Comparison of ENCODE assay signal across 3 cellular contexts in genomic region chr1:173514503-173514902, GRCh38. TPM values are rescaled to one million over a fixed set of nuclear protein-coding genes. Genes with fewer than 3 reads are reported as not detected.
DNase-seq lines count a peak whose midpoint lies in the region; ATAC-seq, FAIRE-seq and TF ChIP-seq lines count a peak whose summit lies in the region.
"Not testable (repeated sequence)": the region's sequence is repeated elsewhere in the genome, so short reads cannot be mapped to it uniquely, and the experiment has no call there.

No MANE protein-coding gene starts in this region.

- WGBS in A549 (ENCODE audit: missing lambda C conversion rate), result 91% methylated on average over 1 of the region's 1 CpG
- 55% methylated on average over 1 of the region's 1 CpG for WGBS in K562 (ENCODE audit: insufficient coverage, low coverage, missing lambda C conversion rate)

- H4K20me1 ChIP-seq in K562 (replicated peaks; ENCODE audit: control insufficient read depth, insufficient read depth, low read length); neural progenitor cell (ENCODE audit: low read depth): not testable (repeated sequence)

- POLR2A ChIA-PET in A549 (lab: Yijun Ruan, JAX), result not testable (repeated sequence)
- POLR2A ChIA-PET in K562 (lab: Yijun Ruan, JAX), result interaction anchor here (0.7 kb wide), 2 partner anchors 50 to 994 kb away, joined by 3 read pairs; no protein-coding TSS in a partner anchor

- not testable (repeated sequence) for TF ChIP-seq EP300 in A549 (IDR thresholded peaks at IDR 0.05); K562 (IDR thresholded peaks at IDR 0.05; ENCODE audit: low read length)

- intact Hi-C loops in K562 (cut with micrococcal nuclease), result not testable (repeated sequence)

- not testable (repeated sequence) for TF ChIP-seq RAD21 in A549 (conservative IDR thresholded peaks at IDR 0.05 in 1 of 2, IDR thresholded peaks at IDR 0.05 in 1 of 2); K562 (CRISPR knock-in tag; conservative IDR thresholded peaks at IDR 0.05 in 1 of 2, IDR thresholded peaks at IDR 0.05 in 1 of 2)

- BruUV-seq in K562 (replicated peaks; lab: Mats Ljungman, UMichigan), result not testable (repeated sequence)

- not testable (repeated sequence) for H3K27ac Mint-ChIP-seq in neural progenitor cell

- H3K9me1 ChIP-seq in K562 (ENCODE audit: control insufficient read depth, insufficient read depth, low read length), result not testable (repeated sequence)

- H3K27ac ChIP-seq in A549; K562 (ENCODE audit: extremely low read depth, low read depth, low read length); neural progenitor cell: not testable (repeated sequence)

- not testable (repeated sequence) for DNase-seq in A549 (ENCODE audit: low read depth in 1 of 2, low spot score in 1 of 2); K562 (ENCODE audit: extremely low read depth in 1 of 4, low spot score in 3 of 4); neural progenitor cell (ENCODE audit: low spot score)

- not testable (repeated sequence) for H3K27me3 ChIP-seq in K562 (ENCODE audit: control insufficient read depth in 2 of 2, insufficient read depth in 2 of 2, low read length in 2 of 2); neural progenitor cell

- ATAC-seq in A549, K562: not testable (repeated sequence)

- not testable (repeated sequence) for FAIRE-seq in A549 (lab: Jason Lieb, UNC); K562 (lab: Jason Lieb, UNC)

- H2AFZ ChIP-seq in K562 (ENCODE audit: low read depth, low read length); neural progenitor cell (replicated peaks): not testable (repeated sequence)

- TF ChIP-seq CTCF in A549 (IDR thresholded peaks at IDR 0.05); K562 (IDR thresholded peaks at IDR 0.05 in 2 of 3, conservative IDR thresholded peaks at IDR 0.05 in 1 of 3; ENCODE audit: insufficient read depth in 2 of 3, low read depth in 1 of 3, low read length in 3 of 3); neural progenitor cell (IDR thresholded peaks at IDR 0.05): not testable (repeated sequence)

- not testable (repeated sequence) for H3K79me2 ChIP-seq in K562 (ENCODE audit: control insufficient read depth, insufficient read depth, low read length); neural progenitor cell (ENCODE audit: low read depth)

- not testable (repeated sequence) for H3K4me3 ChIP-seq in A549, K562, neural progenitor cell

- not testable (repeated sequence) for H3K36me3 ChIP-seq in K562 (ENCODE audit: control insufficient read depth, insufficient read depth, low read length); neural progenitor cell

- peaks cover 41% of the 10 kb centered on the region for H3K9me3 Mint-ChIP-seq in neural progenitor cell

- not testable (repeated sequence) for H3K4me1 ChIP-seq in A549; K562 (replicated peaks in 1 of 2; ENCODE audit: control insufficient read depth in 2 of 2, insufficient read depth in 2 of 2, low read length in 2 of 2)
- H3K4me1 ChIP-seq in neural progenitor cell, result peaks cover 14% of the 10 kb centered on the region

- not testable (repeated sequence) for TF ChIP-seq POLR2A in A549 (IDR thresholded peaks at IDR 0.05; ENCODE audit: low read length); K562 (conservative IDR thresholded peaks at IDR 0.05)

- not testable (repeated sequence) for H3K4me2 ChIP-seq in A549; K562 (ENCODE audit: insufficient read depth, low read length); neural progenitor cell

- in situ Hi-C loops in K562 (cut with MboI), result not testable (repeated sequence)

- not testable (repeated sequence) for H3K9ac ChIP-seq in K562 (ENCODE audit: insufficient read depth in 1 of 2, low read depth in 2 of 2, low read length in 2 of 2); neural progenitor cell

- not testable (repeated sequence) for H3K27me3 Mint-ChIP-seq in neural progenitor cell (ENCODE audit: insufficient read depth, low read depth)

- H3K4me1 Mint-ChIP-seq in neural progenitor cell, result peaks cover 34% of the 10 kb centered on the region

- peaks cover 19% of the 10 kb centered on the region for H3F3A ChIP-seq in neural progenitor cell (ENCODE audit: low read depth)

- not testable (repeated sequence) for H3K36me3 Mint-ChIP-seq in neural progenitor cell

- CTCF ChIA-PET in A549 (lab: Yijun Ruan, JAX), result interaction anchor here (0.9 kb wide), 1 partner anchor 14 kb away, joined by 3 read pairs; no protein-coding TSS in a partner anchor
- CTCF ChIA-PET in K562 (lab: Yijun Ruan, JAX; ENCODE audit: low intra/inter-chr PET ratio), result not testable (repeated sequence)

- H3K4me3 Mint-ChIP-seq in neural progenitor cell, result peak overlapping the region; percentile 33

- H3K9me3 ChIP-seq in A549; K562 (replicated peaks; ENCODE audit: control insufficient read depth, insufficient read depth, low read depth, low read length); neural progenitor cell (ENCODE audit: low read depth): not testable (repeated sequence)

TF ChIP-seq in A549, 52 proteins besides CTCF, POLR2A, EP300 and RAD21:
- peak; percentile 52 for TF ChIP-seq MAFK (IDR thresholded peaks at IDR 0.05; ENCODE audit: partially characterized antibody)

TF ChIP-seq in K562, 482 proteins besides CTCF, POLR2A, EP300 and RAD21:
- TF ChIP-seq MAFG (tag; conservative IDR thresholded peaks at IDR 0.05), result peak; percentile 27; the same call in 1 of the 2 replicates
- 0 out of 2 replicates have a peak, but pooled peaks have one; percentile 37 for TF ChIP-seq C11orf30 (IDR thresholded peaks at IDR 0.05; ENCODE audit: low read depth)
- peak; percentile 58 for TF ChIP-seq ZNF316 (IDR thresholded peaks at IDR 0.05)
- TF ChIP-seq ZNF507 (tag; conservative IDR thresholded peaks at IDR 0.05), result peak; percentile 88

RNA-seq across cellular contexts. Expression of gene PRDX6, which starts 37.4 kb away (rescaled TPM):
- 246 and 308 TPM in 2 replicates for polyA plus RNA-seq in A549 (2011; rRNA removed)
- polyA plus RNA-seq in A549 (2012; cell fraction: cytosol; rRNA removed), result 121 and 134 TPM in 2 replicates
- polyA plus RNA-seq in A549 (2012; cell fraction: nucleus; rRNA removed), result 71.0 and 92.8 TPM in 2 replicates
- polyA plus RNA-seq in A549 (2017; fragmentation: RNase III; extraction: RNeasy Plus Mini Kit Qiagen cat#74134 plus additional on column Dnase treatment), result 246 to 251 TPM (median 250 TPM) in 3 replicates
- polyA minus RNA-seq in A549 (2011; rRNA and poly(A)+ RNA removed), result 264 and 296 TPM in 2 replicates
- 92.6 and 207 TPM in 2 replicates for total RNA-seq in K562 (2011; cell fraction: chromatin; rRNA removed; ENCODE audit: low replicate concordance)
- total RNA-seq in K562 (2011; cell fraction: nucleolus; rRNA removed), result 94.7 and 99.7 TPM in 2 replicates
- total RNA-seq in K562 (2011; cell fraction: nucleoplasm; rRNA removed), result 162 and 225 TPM in 2 replicates
- 288 and 356 TPM in 2 replicates for total RNA-seq in K562 (2014; rRNA removed)
- total RNA-seq in K562 (2014; rRNA removed; fragmentation: Illumina TruSeq; extraction: Trizol), result 610 and 692 TPM in 2 replicates
- 447 and 473 TPM in 2 replicates for total RNA-seq in K562 (2015; rRNA removed; fragmentation: Illumina TruSeq; extraction: Trizol)
- total RNA-seq in K562 (2021), result 540 and 565 TPM in 2 replicates
- 667 and 707 TPM in 2 replicates for polyA plus RNA-seq in K562 (2011; rRNA removed)
- 284 and 513 TPM in 2 replicates for polyA plus RNA-seq in K562 (2011; cell fraction: cytosol; rRNA removed)
- 318 and 427 TPM in 2 replicates for polyA plus RNA-seq in K562 (2011; cell fraction: nucleus; rRNA removed)
- 371 and 470 TPM in 2 replicates for polyA plus RNA-seq in K562 (2012)
- polyA plus RNA-seq in K562 (2014; fragmentation: Illumina TruSeq; extraction: Trizol), result 636 and 642 TPM in 2 replicates
- 1,000 to 10,000 TPM in 1 of 2 experiments, 100 to 1,000 TPM in 1; 884 to 1,082 TPM for polyA plus RNA-seq in K562 (2014; fragmentation: Nextera tagmentation; extraction: Ambion mirVana)
- 277 and 291 TPM in 2 replicates for polyA plus RNA-seq in K562 (2014; rRNA removed)
- polyA minus RNA-seq in K562 (2011; rRNA and poly(A)+ RNA removed), result 909 and 927 TPM in 2 replicates
- polyA minus RNA-seq in K562 (2011; cell fraction: cytosol; rRNA and poly(A)+ RNA removed), result 447 and 551 TPM in 2 replicates
- polyA minus RNA-seq in K562 (2011; cell fraction: nucleus; rRNA and poly(A)+ RNA removed), result 125 and 223 TPM in 2 replicates
- 322 and 441 TPM in 2 replicates for total RNA-seq in neural progenitor cell (ENCODE audit: low replicate concordance)
